In genomic region chr12:122891661-122892525, GRCh38 we compare ENCODE assay signal across 10 cellular contexts. TPM values are rescaled to one million over a fixed set of nuclear protein-coding genes. Genes with fewer than 3 reads are reported as not detected.
DNase-seq lines count a peak whose midpoint lies in the region; ATAC-seq, FAIRE-seq and TF ChIP-seq lines count a peak whose summit lies in the region.
"Had no signal": no experiment of that assay in that cellular context is flagged by ENCODE, and none has a peak within 500 bp of the region (broad histone marks: within the 10 kb centered on the region; RNA-seq: fewer than 3 reads in every experiment).

No MANE protein-coding gene starts in this region.

- no peak overlapping the region for H3K23ac ChIP-seq in mesenchymal stem cell (ENCODE audit: low read length in 2 of 2)

- peak overlapping the region; percentile 21 to 90 (median 83) for H3K27ac Mint-ChIP-seq in IgD-negative memory B cell
- H3K27ac Mint-ChIP-seq in brain = peak overlapping the region; percentile 65 to 95 (median 95)
- H3K27ac Mint-ChIP-seq in activated T-helper 2 cell treated with anti-CD3 and anti-CD28 coated beads, Interferon-gamma antibody, Interleukin-2, Interleukin-4, amounts not matched to agents 10 μg/mL and 5 μg/mL and 100 μg/mL, durations not matched to agents 14 hours and 24 hours and 36 hours = no peak overlapping the region

- H3K4me1 ChIP-seq in A549 = peaks cover 76% of the 10 kb centered on the region
- H3K4me1 ChIP-seq in mesenchymal stem cell (ENCODE audit: control insufficient read depth, insufficient read depth, low read depth, low read length) = peaks cover 37% of the 10 kb centered on the region

- no peak overlapping the region for H2AFZ ChIP-seq in mesenchymal stem cell (ENCODE audit: low read depth, low read length)

- TF ChIP-seq CTCF in A549 (IDR thresholded peaks at IDR 0.05) = no peak
- no peak for TF ChIP-seq CTCF in brain (conservative IDR thresholded peaks at IDR 0.05)

- peaks cover 3% of the 10 kb centered on the region for H3K27me3 Mint-ChIP-seq in IgD-negative memory B cell
- peaks cover 12% of the 10 kb centered on the region for H3K27me3 Mint-ChIP-seq in brain
- peaks cover 8% of the 10 kb centered on the region for H3K27me3 Mint-ChIP-seq in activated T-helper 2 cell treated with anti-CD3 and anti-CD28 coated beads, Interferon-gamma antibody, Interleukin-2, Interleukin-4, amounts not matched to agents 10 μg/mL and 5 μg/mL and 100 μg/mL, durations not matched to agents 14 hours and 24 hours and 36 hours (ENCODE audit: low read depth)

- H3K4me3 Mint-ChIP-seq in IgD-negative memory B cell = peak overlapping the region in 3 of 4 donors; percentile 24 to 45 (median 37)
- peak overlapping the region; percentile 72 to 96 (median 84) for H3K4me3 Mint-ChIP-seq in brain
- no peak overlapping the region for H3K4me3 Mint-ChIP-seq in activated T-helper 2 cell treated with anti-CD3 and anti-CD28 coated beads, Interferon-gamma antibody, Interleukin-2, Interleukin-4, amounts not matched to agents 10 μg/mL and 5 μg/mL and 100 μg/mL, durations not matched to agents 14 hours and 24 hours and 36 hours (ENCODE audit: low read depth)

- DNase-seq in A549 (ENCODE audit: low read depth in 1 of 2, low spot score in 1 of 2) (peak in 1 of 2 experiments; percentile 52), mesenchymal stem cell (peak; percentile 88)
- DNase-seq in activated effector memory CD4-positive, alpha-beta T cell treated with Interleukin-2 at 50 U/mL for 16 hours = no peak
- DNase-seq in activated T-helper 2 cell treated with anti-CD3 and anti-CD28 coated beads, Interferon-gamma antibody, Interleukin-2, Interleukin-4, amounts not matched to agents 10 μg/mL and 5 μg/mL and 100 μg/mL, durations not matched to agents 14 hours and 24 hours and 36 hours (ENCODE audit: low spot score) = no peak
- DNase-seq: posterior cingulate gyrus had no signal

- peak overlapping the region; percentile 78 for H3K4me2 ChIP-seq in A549
- H3K4me2 ChIP-seq in mesenchymal stem cell (ENCODE audit: low read length, poor library complexity, severe bottlenecking) = peak overlapping the region; percentile 69

- H3K36me3 Mint-ChIP-seq in IgD-negative memory B cell (peaks cover 4% of the 10 kb centered on the region), brain (peaks cover 3% of the 10 kb centered on the region)
- peaks cover 15% of the 10 kb centered on the region for H3K36me3 Mint-ChIP-seq in activated T-helper 2 cell treated with anti-CD3 and anti-CD28 coated beads, Interferon-gamma antibody, Interleukin-2, Interleukin-4, amounts not matched to agents 10 μg/mL and 5 μg/mL and 100 μg/mL, durations not matched to agents 14 hours and 24 hours and 36 hours (ENCODE audit: low read depth)

- no peak overlapping the region for H3K4ac ChIP-seq in mesenchymal stem cell (ENCODE audit: low read depth in 1 of 2, low read length in 2 of 2)

- 35% methylated on average over 10 of the region's 10 CpGs for WGBS in A549 (ENCODE audit: missing lambda C conversion rate)
- WGBS in mesenchymal stem cell = 15% methylated on average over 8 of the region's 10 CpGs

- intact Hi-C loops in activated T-helper 2 cell treated with anti-CD3 and anti-CD28 coated beads, Interferon-gamma antibody, Interleukin-2, Interleukin-4, amounts not matched to agents 10 μg/mL and 5 μg/mL and 100 μg/mL, durations not matched to agents 14 hours and 24 hours and 36 hours (cut with micrococcal nuclease) = no loop called here

- H3K4me3 ChIP-seq in A549 (no peak overlapping the region), mesenchymal stem cell (ENCODE audit: insufficient read depth in 1 of 2, low read depth in 1 of 2, low read length in 2 of 2) (peak overlapping the region in 1 of 2 experiments; percentile 52)

- H3K9ac ChIP-seq in mesenchymal stem cell (ENCODE audit: low read length) = peak overlapping the region; percentile 65

- no peak for FAIRE-seq in A549 (lab: Jason Lieb, UNC)
- FAIRE-seq: G401.6 had no signal

- no peaks in the 10 kb centered on the region for H3K27me3 ChIP-seq in mesenchymal stem cell (ENCODE audit: control insufficient read depth in 1 of 2, insufficient read depth in 1 of 2, low read length in 2 of 2)

- H4K91ac ChIP-seq in mesenchymal stem cell (ENCODE audit: low read length) = no peak overlapping the region

- no peak for TF ChIP-seq EP300 in A549 (IDR thresholded peaks at IDR 0.05)

- peak overlapping the region; percentile 41 to 72 for H3K27ac ChIP-seq in A549
- peak overlapping the region; percentile 72 for H3K27ac ChIP-seq in mesenchymal stem cell (ENCODE audit: low read length, poor library complexity, severe bottlenecking)

- no peaks in the 10 kb centered on the region for H3K36me3 ChIP-seq in mesenchymal stem cell (ENCODE audit: control insufficient read depth in 1 of 2, insufficient read depth in 2 of 2, low read depth in 1 of 2, low read length in 2 of 2)

- H4K8ac ChIP-seq in mesenchymal stem cell (ENCODE audit: low read length) = no peak overlapping the region

- H3K18ac ChIP-seq in mesenchymal stem cell (ENCODE audit: low read depth in 1 of 2, low read length in 2 of 2) = no peak overlapping the region

- H3K9me3 ChIP-seq in A549 = no peaks in the 10 kb centered on the region
- no peaks in the 10 kb centered on the region for H3K9me3 ChIP-seq in mesenchymal stem cell (ENCODE audit: control insufficient read depth, low read length)

- no peak overlapping the region for H2AK5ac ChIP-seq in mesenchymal stem cell (ENCODE audit: low read length, severe bottlenecking)

- TF ChIP-seq RAD21 in A549 (conservative IDR thresholded peaks at IDR 0.05 in 1 of 2, IDR thresholded peaks at IDR 0.05 in 1 of 2) = no peak

- no peak overlapping the region for H3K14ac ChIP-seq in mesenchymal stem cell (ENCODE audit: low read length in 2 of 2)

- H2BK120ac ChIP-seq in mesenchymal stem cell (ENCODE audit: low read depth, low read length) = no peak overlapping the region

- POLR2A ChIA-PET in A549 (lab: Yijun Ruan, JAX) = interaction anchor here (0.6 kb wide), 3 partner anchors 11 to 66 kb away, joined by 3 to 5 read pairs (median 3); no protein-coding TSS in a partner anchor

- no peak for TF ChIP-seq POLR2A in A549 (IDR thresholded peaks at IDR 0.05; ENCODE audit: low read length)

- peaks cover 55 to 77% (median 69%) of the 10 kb centered on the region in 3 donors for H3K4me1 Mint-ChIP-seq in IgD-negative memory B cell
- H3K4me1 Mint-ChIP-seq in brain = peaks cover 94% of the 10 kb centered on the region
- peaks cover 70% of the 10 kb centered on the region for H3K4me1 Mint-ChIP-seq in activated T-helper 2 cell treated with anti-CD3 and anti-CD28 coated beads, Interferon-gamma antibody, Interleukin-2, Interleukin-4, amounts not matched to agents 10 μg/mL and 5 μg/mL and 100 μg/mL, durations not matched to agents 14 hours and 24 hours and 36 hours (ENCODE audit: low read depth)

- H3K79me1 ChIP-seq in mesenchymal stem cell (replicated peaks; ENCODE audit: low read length, poor library complexity, severe bottlenecking) = no peaks in the 10 kb centered on the region

- H3K9me3 Mint-ChIP-seq in IgD-negative memory B cell = no peaks in the 10 kb centered on the region
- H3K9me3 Mint-ChIP-seq in brain = peaks cover 0 to 15% (median 6%) of the 10 kb centered on the region in 5 experiments
- H3K9me3 Mint-ChIP-seq in activated T-helper 2 cell treated with anti-CD3 and anti-CD28 coated beads, Interferon-gamma antibody, Interleukin-2, Interleukin-4, amounts not matched to agents 10 μg/mL and 5 μg/mL and 100 μg/mL, durations not matched to agents 14 hours and 24 hours and 36 hours = peaks cover 6% of the 10 kb centered on the region

- no peak overlapping the region for H2BK12ac ChIP-seq in mesenchymal stem cell (ENCODE audit: low read length in 2 of 2)

- CTCF ChIA-PET in A549 (lab: Yijun Ruan, JAX) = interaction anchor here (0.7 to 8.0 kb wide), 13 partner anchors 9 to 346 kb away, joined by 3 to 51 read pairs (median 5); partner anchors contain the start of gene OGFOD2

- ATAC-seq in A549 = peak in 1 of 2 experiments; percentile 7; a peak in 1 of 6 replicates
- no peak for ATAC-seq in GM19452 (IDR thresholded peaks at IDR 0.05; ENCODE audit: unreplicated experiment)
- ATAC-seq in HG03108 (IDR thresholded peaks at IDR 0.05; ENCODE audit: unreplicated experiment) = no peak

- no peak overlapping the region for H2BK5ac ChIP-seq in mesenchymal stem cell (ENCODE audit: low read depth, low read length, poor library complexity, severe bottlenecking)

- no peak overlapping the region for H2BK15ac ChIP-seq in mesenchymal stem cell (ENCODE audit: low read depth, poor library complexity, severe bottlenecking)

TF ChIP-seq in A549, 52 proteins besides CTCF, POLR2A, EP300 and RAD21 (continues in another document):
- TF ChIP-seq FOSL2 (IDR thresholded peaks at IDR 0.05) (no peak), FOSL2 (CRISPR knock-in tag; IDR thresholded peaks at IDR 0.05) (peak; percentile 40; the same call in 1 of the 2 replicates)

RNA-seq across cellular contexts. Expression of gene VPS37B, which starts 4.0 kb away (rescaled TPM):
- polyA plus RNA-seq in A549 (2011; rRNA removed) (14.4 and 18.6 TPM in 2 replicates), A549 (2017; fragmentation: RNase III; extraction: RNeasy Plus Mini Kit Qiagen cat#74134 plus additional on column Dnase treatment) (16.0 to 17.0 TPM (median 16.2 TPM) in 3 replicates), IgD-negative memory B cell (48.1 TPM), brain (ENCODE audit: insufficient read depth, low read depth, low replicate concordance) (17.2 TPM)
- polyA plus RNA-seq in A549 (2012; cell fraction: cytosol; rRNA removed) = 21.2 and 21.5 TPM in 2 replicates
- 27.6 and 29.8 TPM in 2 replicates for polyA plus RNA-seq in A549 (2012; cell fraction: nucleus; rRNA removed)
- 12.1 and 14.6 TPM in 2 replicates for polyA minus RNA-seq in A549 (2011; rRNA and poly(A)+ RNA removed)
- polyA plus RNA-seq in mesenchymal stem cell (2013, experiment 1 of 2) = 23.0 TPM
- polyA plus RNA-seq in mesenchymal stem cell (2013, experiment 2 of 2) = 23.9 TPM
- 11.5 and 11.7 TPM in 2 replicates for total RNA-seq in activated T-helper 2 cell treated with anti-CD3 and anti-CD28 coated beads, Interferon-gamma antibody, Interleukin-2, Interleukin-4, amounts not matched to agents 10 μg/mL and 5 μg/mL and 100 μg/mL, durations not matched to agents 14 hours and 24 hours and 36 hours

RNA-seq across cellular contexts. Expression of gene HIP1R, which starts 56.6 kb away (rescaled TPM):
- polyA plus RNA-seq in A549 (2011; rRNA removed) (9.0 and 10.3 TPM in 2 replicates), A549 (2017; fragmentation: RNase III; extraction: RNeasy Plus Mini Kit Qiagen cat#74134 plus additional on column Dnase treatment) (9.1 to 11.2 TPM (median 10.6 TPM) in 3 replicates), IgD-negative memory B cell (58.3 TPM), brain (ENCODE audit: insufficient read depth, low read depth, low replicate concordance) (66.9 TPM)
- polyA plus RNA-seq in A549 (2012; cell fraction: cytosol; rRNA removed) = 14.6 and 16.8 TPM in 2 replicates
- 85.5 and 100 TPM in 2 replicates for polyA plus RNA-seq in A549 (2012; cell fraction: nucleus; rRNA removed)
- polyA minus RNA-seq in A549 (2011; rRNA and poly(A)+ RNA removed) = 18.0 and 19.9 TPM in 2 replicates
- polyA plus RNA-seq in mesenchymal stem cell (2013, experiment 1 of 2) = 4.6 TPM
- 5.0 TPM for polyA plus RNA-seq in mesenchymal stem cell (2013, experiment 2 of 2)
- total RNA-seq in activated T-helper 2 cell treated with anti-CD3 and anti-CD28 coated beads, Interferon-gamma antibody, Interleukin-2, Interleukin-4, amounts not matched to agents 10 μg/mL and 5 μg/mL and 100 μg/mL, durations not matched to agents 14 hours and 24 hours and 36 hours = 28.8 and 29.0 TPM in 2 replicates
